1 cellular context compared by ENCODE assay signal in the genomic region with DNA sequence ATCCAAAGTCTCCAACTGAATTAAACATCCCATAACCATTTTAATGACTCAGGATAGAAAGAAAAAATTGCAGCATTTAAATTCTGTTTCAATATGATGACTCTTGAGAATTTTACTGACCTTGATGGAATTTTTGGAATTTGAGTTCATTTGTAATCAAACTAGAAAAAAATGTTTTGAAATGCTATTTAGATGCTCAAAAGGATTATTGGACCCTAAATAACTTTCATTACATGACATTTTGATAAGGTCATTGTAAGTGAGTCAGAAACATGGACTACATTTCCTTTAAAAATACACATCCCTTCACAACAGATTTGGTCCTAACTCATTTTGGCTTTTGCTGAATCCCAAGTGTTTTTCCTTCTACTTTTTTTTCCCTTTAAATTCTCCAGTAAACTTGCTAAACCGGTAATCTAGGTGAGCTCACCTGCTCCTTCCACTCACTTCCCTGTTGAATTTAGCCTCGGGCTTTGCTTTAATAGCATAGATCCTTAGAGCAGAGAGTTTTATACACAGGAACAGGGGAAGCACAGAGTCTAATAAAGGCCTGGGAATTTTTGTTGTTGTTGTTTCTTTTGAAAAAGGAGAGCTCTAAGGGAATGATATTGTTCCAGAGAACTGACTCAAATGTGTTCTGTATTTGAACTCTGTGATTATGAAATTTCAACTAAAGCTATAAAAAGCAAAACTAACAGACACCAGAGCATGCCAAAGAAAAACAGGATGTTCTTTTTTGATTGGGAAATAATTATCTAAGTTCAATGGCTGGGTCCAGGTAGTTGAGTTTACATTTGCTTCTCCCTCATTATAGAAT.
TF ChIP-seq lines count a peak whose summit lies in the region.

No MANE protein-coding gene starts in this region.

TF ChIP-seq in SK-N-SH treated with all-trans-retinoic acid at 6 μM for 48 hours, 23 proteins besides CTCF, POLR2A, EP300 and RAD21 (continued from another document):
- TF ChIP-seq GLIS3 (CRISPR knock-in tag; IDR thresholded peaks at IDR 0.05): no peak
